Comparison of ENCODE assay signal across 1 cellular context in genomic region chr1:53507115-53507816, GRCh38.
TF ChIP-seq lines count a peak whose summit lies in the region.

No MANE protein-coding gene starts in this region.

TF ChIP-seq in GM23338, 12 proteins besides CTCF, POLR2A, EP300 and RAD21 (continued from another document):
- TF ChIP-seq ETS1 (IDR thresholded peaks at IDR 0.05): no peak
- TF ChIP-seq REST (IDR thresholded peaks at IDR 0.05; ENCODE audit: unreplicated experiment): no peak
- TF ChIP-seq JUNB (IDR thresholded peaks at IDR 0.05; ENCODE audit: unreplicated experiment): no peak
- no peak for TF ChIP-seq ZNF462 (CRISPR knock-in tag; IDR thresholded peaks at IDR 0.05)
- TF ChIP-seq POLR2AphosphoS5 (IDR thresholded peaks at IDR 0.05; ENCODE audit: low read depth): no peak
